Comparison of ENCODE assay signal across 27 cellular contexts in genomic region chr11:40337118-40337517, GRCh38.
DNase-seq lines count a peak whose midpoint lies in the region; ATAC-seq and TF ChIP-seq lines count a peak whose summit lies in the region.
"Had no signal": no experiment of that assay in that cellular context is flagged by ENCODE, and none has a peak within 500 bp of the region (broad histone marks: within the 10 kb centered on the region; RNA-seq: fewer than 3 reads in every experiment).

No MANE protein-coding gene starts in this region.

- dilution Hi-C loops in IMR-90 (cut with HindIII; ENCODE audit: low sequenced_read_pairs, unreplicated experiment): no loop called here

- H2AK5ac ChIP-seq in IMR-90 (ENCODE audit: low read depth, low read length): no peak overlapping the region

- no peaks in the 10 kb centered on the region for H3K79me1 ChIP-seq in IMR-90 (ENCODE audit: low read depth in 1 of 2, low read length in 2 of 2)

- H3K18ac ChIP-seq in IMR-90 (ENCODE audit: low read depth, low read length): peak overlapping the region; percentile 82; the same call in 1 of the 2 replicates

- H3K27me3 Mint-ChIP-seq in activated naive CD8-positive, alpha-beta T cell treated with anti-CD3 and anti-CD28 coated beads, Interleukin-2, amount 50 U/mL, for 24 hours: no peaks in the 10 kb centered on the region
- H3K27me3 Mint-ChIP-seq: B cell; CD8-positive, alpha-beta memory T cell; effector memory CD8-positive, alpha-beta T cell; stimulated activated naive B cell treated with anti-CD40 and anti-IgM and Interleukin-4, amounts not matched to agents 10 μg/mL and 1 μg/mL and 100 μg/mL, for 72 hours had no signal

- no peak overlapping the region for H2AFZ ChIP-seq in IMR-90 (replicated peaks; ENCODE audit: low read length, poor library complexity)
- H2AFZ ChIP-seq: neural progenitor cell had no signal

- H3K9me3 ChIP-seq in IMR-90 (ENCODE audit: control insufficient read depth, insufficient read depth, low read length): no peaks in the 10 kb centered on the region
- H3K9me3 ChIP-seq: A549, sigmoid colon, upper lobe of left lung had no signal

- H3K27ac ChIP-seq in IMR-90 (ENCODE audit: insufficient read depth, low read length): peak overlapping the region; percentile 26; the same call in 1 of the 2 replicates
- H3K27ac ChIP-seq: A549, coronary artery, neural progenitor cell, sigmoid colon, SK-N-MC, upper lobe of left lung had no signal

- no peaks in the 10 kb centered on the region for H4K20me1 ChIP-seq in IMR-90 (ENCODE audit: insufficient read depth, low read length)

- H3K4me3 ChIP-seq in IMR-90 (ENCODE audit: insufficient read depth, low read depth, low read length) (no peak overlapping the region), fibroblast of pulmonary artery (replicated peaks; ENCODE audit: low read depth, low read length) (no peak overlapping the region)
- H3K4me3 ChIP-seq: A549, coronary artery, neural progenitor cell, sigmoid colon, SK-N-MC, upper lobe of left lung had no signal

- no peaks in the 10 kb centered on the region for H3K36me3 Mint-ChIP-seq in activated naive CD8-positive, alpha-beta T cell treated with anti-CD3 and anti-CD28 coated beads, Interleukin-2, amount 50 U/mL, for 24 hours (ENCODE audit: low read depth)
- H3K36me3 Mint-ChIP-seq: CD8-positive, alpha-beta memory T cell; neural progenitor cell; stimulated activated naive B cell treated with anti-CD40 and anti-IgM and Interleukin-4, amounts not matched to agents 10 μg/mL and 1 μg/mL and 100 μg/mL, for 72 hours had no signal

- H2BK15ac ChIP-seq in IMR-90 (ENCODE audit: low read depth, low read length): 0 out of 3 replicates have a peak overlapping the region, but pooled peaks have one; percentile 1

- H3K4me1 Mint-ChIP-seq in activated naive CD8-positive, alpha-beta T cell treated with anti-CD3 and anti-CD28 coated beads, Interleukin-2, amount 50 U/mL, for 24 hours: no peaks in the 10 kb centered on the region
- H3K4me1 Mint-ChIP-seq: B cell; CD8-positive, alpha-beta memory T cell; stimulated activated naive B cell treated with anti-CD40 and anti-IgM and Interleukin-4, amounts not matched to agents 10 μg/mL and 1 μg/mL and 100 μg/mL, for 72 hours had no signal

- H3K4me2 ChIP-seq in IMR-90 (ENCODE audit: low read depth, low read length): peak overlapping the region; percentile 67; the same call in 1 of the 2 replicates
- H3K4me2 ChIP-seq: A549, neural progenitor cell had no signal

- no peak overlapping the region for H4K91ac ChIP-seq in IMR-90 (ENCODE audit: insufficient read depth, low read depth, low read length)

- peak overlapping the region; percentile 6; the same call in 1 of the 2 replicates for H2BK120ac ChIP-seq in IMR-90 (ENCODE audit: low read depth, low read length)

- BruUV-seq in IMR-90 (replicated peaks; lab: Mats Ljungman, UMichigan): no TSS peak

- no peak overlapping the region for H3K4ac ChIP-seq in IMR-90 (ENCODE audit: low read depth, low read length)

- no peak overlapping the region for H3K9ac ChIP-seq in IMR-90 (ENCODE audit: low read depth, low read length)
- H3K9ac ChIP-seq: neural progenitor cell had no signal

- H4K5ac ChIP-seq in IMR-90 (ENCODE audit: low read depth, low read length): peak overlapping the region; percentile 77; the same call in 1 of the 2 replicates

- 0 out of 2 replicates have a peak, but pooled peaks cover 2% of the 10 kb centered on the region for H3K9me1 ChIP-seq in IMR-90 (ENCODE audit: insufficient read depth, low read length)

- TF ChIP-seq RAD21 in IMR-90 (IDR thresholded peaks at IDR 0.05; ENCODE audit: low read length): no peak

- H3K27ac Mint-ChIP-seq in activated naive CD8-positive, alpha-beta T cell treated with anti-CD3 and anti-CD28 coated beads, Interleukin-2, amount 50 U/mL, for 24 hours: no peak overlapping the region
- H3K27ac Mint-ChIP-seq: B cell; CD8-positive, alpha-beta memory T cell; effector memory CD8-positive, alpha-beta T cell; neural progenitor cell; stimulated activated naive B cell treated with anti-CD40 and anti-IgM and Interleukin-4, amounts not matched to agents 10 μg/mL and 1 μg/mL and 100 μg/mL, for 72 hours had no signal

- peak overlapping the region; percentile 30; the same call in 1 of the 2 replicates for H2BK20ac ChIP-seq in IMR-90 (ENCODE audit: low read depth, low read length)

- H3K4me1 ChIP-seq in IMR-90 (ENCODE audit: control insufficient read depth, insufficient read depth, low read length): peaks cover 5% of the 10 kb centered on the region; the same call in 1 of the 2 replicates
- H3K4me1 ChIP-seq: neural progenitor cell, sigmoid colon, upper lobe of left lung had no signal

- CTCF ChIA-PET in IMR-90 (lab: Yijun Ruan, JAX): interaction anchor here (1.3 kb wide), 1 partner anchor 8 kb away, joined by 6 read pairs; no protein-coding TSS in a partner anchor

- POLR2A ChIA-PET in IMR-90 (lab: Charles Lee; ENCODE audit: unreplicated experiment): no interaction called here

- intact Hi-C loops in IMR-90 (cut with micrococcal nuclease): no loop called here

- H2BK5ac ChIP-seq in IMR-90 (ENCODE audit: low read depth, low read length, poor library complexity, severe bottlenecking): peak overlapping the region; percentile 14

- TF ChIP-seq CTCF in IMR-90 (conservative IDR thresholded peaks at IDR 0.05; ENCODE audit: low read depth, low read length) (no peak), fibroblast of pulmonary artery (IDR thresholded peaks at IDR 0.05; ENCODE audit: low read length, missing control alignments) (no peak)

- no peak overlapping the region for H3K56ac ChIP-seq in IMR-90 (ENCODE audit: extremely low read depth, insufficient read depth, low read length)

- TF ChIP-seq POLR2A in IMR-90 (IDR thresholded peaks at IDR 0.05; ENCODE audit: low read depth, low read length): no peak

- H3K23ac ChIP-seq in IMR-90 (ENCODE audit: low read depth, low read length): no peak overlapping the region

- in situ Hi-C loops in IMR-90 (cut with MboI; ENCODE audit: low sequenced_read_pairs): no loop called here

- H4K8ac ChIP-seq in IMR-90 (ENCODE audit: low read depth in 2 of 2, low read length in 2 of 2): peak overlapping the region; percentile 33 to 65; a peak in 3 of 4 replicates

- H3K27me3 ChIP-seq in IMR-90 (ENCODE audit: control insufficient read depth, insufficient read depth, low read length): no peaks in the 10 kb centered on the region
- H3K27me3 ChIP-seq: neural progenitor cell, sigmoid colon, upper lobe of left lung had no signal

- no peak overlapping the region for H2AK9ac ChIP-seq in IMR-90 (replicated peaks; ENCODE audit: low read depth, low read length, poor library complexity)

- no CpG with 5 or more reads among the region's 3 CpGs for WGBS in IMR-90 (ENCODE audit: extremely low coverage in 2 of 2, insufficient read length in 1 of 2), 2 experiments

- no peak overlapping the region for H3K14ac ChIP-seq in IMR-90 (replicated peaks; ENCODE audit: low read depth, low read length)

- ATAC-seq in IMR-90 (ENCODE audit: low read depth): peak; percentile 72
- ATAC-seq in HG02885 (IDR thresholded peaks at IDR 0.05; ENCODE audit: poor library complexity, unreplicated experiment): no peak
- no peak for ATAC-seq in activated naive CD8-positive, alpha-beta T cell treated with anti-CD3 and anti-CD28 coated beads, Interleukin-2, amount 50 U/mL, for 24 hours
- no peak for ATAC-seq in GM18907 (IDR thresholded peaks at IDR 0.05; ENCODE audit: unreplicated experiment)
- ATAC-seq: A549; effector memory CD8-positive, alpha-beta T cell; left cardiac atrium; stimulated activated naive B cell treated with anti-CD40 and anti-IgM and Interleukin-4, amounts not matched to agents 10 μg/mL and 1 μg/mL and 100 μg/mL, for 72 hours had no signal

- H3K36me3 ChIP-seq in IMR-90 (ENCODE audit: control insufficient read depth, insufficient read depth, low read length): no peaks in the 10 kb centered on the region
- H3K36me3 ChIP-seq: neural progenitor cell, sigmoid colon, upper lobe of left lung had no signal

- no peak overlapping the region for H3K4me3 Mint-ChIP-seq in activated naive CD8-positive, alpha-beta T cell treated with anti-CD3 and anti-CD28 coated beads, Interleukin-2, amount 50 U/mL, for 24 hours
- H3K4me3 Mint-ChIP-seq: B cell; CD8-positive, alpha-beta memory T cell; effector memory CD8-positive, alpha-beta T cell; neural progenitor cell; stimulated activated naive B cell treated with anti-CD40 and anti-IgM and Interleukin-4, amounts not matched to agents 10 μg/mL and 1 μg/mL and 100 μg/mL, for 72 hours had no signal

- peaks cover 26% of the 10 kb centered on the region for H3K9me3 Mint-ChIP-seq in activated naive CD8-positive, alpha-beta T cell treated with anti-CD3 and anti-CD28 coated beads, Interleukin-2, amount 50 U/mL, for 24 hours

- peak; percentile 19 for DNase-seq in COLO829 (ENCODE audit: low spot score)
- DNase-seq in IMR-90: peak; percentile 67
- peak; percentile 35 for DNase-seq in amniotic epithelial cell (ENCODE audit: low read depth)
- peak; percentile 30 for DNase-seq in fibroblast of pulmonary artery (ENCODE audit: low read depth)
- DNase-seq in DMS114 treated with DMSO at 0.1 percent for 48 hours (lab: John Stamatoyannopoulos, UW; ENCODE audit: unreplicated experiment): no peak
- no peak for DNase-seq in activated naive CD8-positive, alpha-beta T cell treated with anti-CD3 and anti-CD28 coated beads, Interleukin-2, amount 50 U/mL, for 24 hours
- DNase-seq: activated gamma-delta T cell treated with Interleukin-2 at 50 U/mL for 16 hours; DMS153; effector memory CD8-positive, alpha-beta T cell; GDM1; left cardiac atrium; NCI-H1048; NCI-H187; NCI-H526; NK-92 treated with Interleukin-12 subunit alpha and Interleukin-12 subunit beta, amount 100 ng/mL, for 24 hours; sigmoid colon; stimulated activated naive B cell treated with anti-CD40 and anti-IgM and Interleukin-4, amounts not matched to agents 10 μg/mL and 1 μg/mL and 100 μg/mL, for 72 hours; T-helper 2 cell had no signal

TF ChIP-seq in IMR-90, 13 proteins besides CTCF, POLR2A, EP300 and RAD21:
- TF ChIP-seq FOS (IDR thresholded peaks at IDR 0.05; ENCODE audit: low read depth, low read length) (0 out of 2 replicates have a peak, but pooled peaks have one; percentile 22), CHD1 (IDR thresholded peaks at IDR 0.05; ENCODE audit: low read depth, low read length) (no peak)

Comparison
In these comparisons a context has a peak if more than half of its experiments do, and no peak if none do; other contexts are left out.
1. DNase-seq: peak in COLO829 (single experiment), IMR-90 (single experiment), amniotic epithelial cell (single experiment) and fibroblast of pulmonary artery (single experiment); none in DMS114 treated with DMSO at 0.1 percent for 48 hours (single experiment) and activated naive CD8-positive, alpha-beta T cell treated with anti-CD3 and anti-CD28 coated beads, Interleukin-2, amount 50 U/mL, for 24 hours (single experiment).